In the genomic region with DNA sequence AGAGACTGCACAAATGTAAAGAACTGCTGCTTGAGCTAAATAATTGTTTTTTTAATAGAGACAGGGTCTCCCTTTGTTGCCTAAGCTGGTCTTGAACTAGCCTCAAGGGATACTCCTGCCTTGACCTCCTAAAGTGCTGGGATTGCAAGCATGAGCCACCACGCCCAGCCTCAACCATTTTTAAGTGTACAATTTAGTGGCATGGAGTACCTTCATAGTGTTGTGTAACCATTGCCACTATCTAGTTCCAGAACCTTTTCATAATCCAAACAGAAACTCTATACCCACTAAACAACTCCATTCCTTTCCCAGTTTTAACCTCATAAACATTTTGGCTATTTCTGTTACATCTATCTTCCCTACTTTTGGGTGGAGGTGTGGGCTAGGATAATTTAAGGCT, we compare ENCODE assay signal across 1 cellular context.
TF ChIP-seq lines count a peak whose summit lies in the region.

No MANE protein-coding gene starts in this region.

TF ChIP-seq in GM23338, 12 proteins besides CTCF, POLR2A, EP300 and RAD21 (continued from another document):
- no peak for TF ChIP-seq ZNF462 (CRISPR knock-in tag; IDR thresholded peaks at IDR 0.05)
- TF ChIP-seq, protein P1, sequence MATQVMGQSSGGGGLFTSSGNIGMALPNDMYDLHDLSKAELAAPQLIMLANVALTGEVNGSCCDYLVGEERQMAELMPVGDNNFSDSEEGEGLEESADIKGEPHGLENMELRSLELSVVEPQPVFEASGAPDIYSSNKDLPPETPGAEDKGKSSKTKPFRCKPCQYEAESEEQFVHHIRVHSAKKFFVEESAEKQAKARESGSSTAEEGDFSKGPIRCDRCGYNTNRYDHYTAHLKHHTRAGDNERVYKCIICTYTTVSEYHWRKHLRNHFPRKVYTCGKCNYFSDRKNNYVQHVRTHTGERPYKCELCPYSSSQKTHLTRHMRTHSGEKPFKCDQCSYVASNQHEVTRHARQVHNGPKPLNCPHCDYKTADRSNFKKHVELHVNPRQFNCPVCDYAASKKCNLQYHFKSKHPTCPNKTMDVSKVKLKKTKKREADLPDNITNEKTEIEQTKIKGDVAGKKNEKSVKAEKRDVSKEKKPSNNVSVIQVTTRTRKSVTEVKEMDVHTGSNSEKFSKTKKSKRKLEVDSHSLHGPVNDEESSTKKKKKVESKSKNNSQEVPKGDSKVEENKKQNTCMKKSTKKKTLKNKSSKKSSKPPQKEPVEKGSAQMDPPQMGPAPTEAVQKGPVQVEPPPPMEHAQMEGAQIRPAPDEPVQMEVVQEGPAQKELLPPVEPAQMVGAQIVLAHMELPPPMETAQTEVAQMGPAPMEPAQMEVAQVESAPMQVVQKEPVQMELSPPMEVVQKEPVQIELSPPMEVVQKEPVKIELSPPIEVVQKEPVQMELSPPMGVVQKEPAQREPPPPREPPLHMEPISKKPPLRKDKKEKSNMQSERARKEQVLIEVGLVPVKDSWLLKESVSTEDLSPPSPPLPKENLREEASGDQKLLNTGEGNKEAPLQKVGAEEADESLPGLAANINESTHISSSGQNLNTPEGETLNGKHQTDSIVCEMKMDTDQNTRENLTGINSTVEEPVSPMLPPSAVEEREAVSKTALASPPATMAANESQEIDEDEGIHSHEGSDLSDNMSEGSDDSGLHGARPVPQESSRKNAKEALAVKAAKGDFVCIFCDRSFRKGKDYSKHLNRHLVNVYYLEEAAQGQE (IDR thresholded peaks at IDR 0.05; ENCODE audit: unreplicated experiment), result no peak
